8 cellular contexts compared by ENCODE assay signal in the genomic region with DNA sequence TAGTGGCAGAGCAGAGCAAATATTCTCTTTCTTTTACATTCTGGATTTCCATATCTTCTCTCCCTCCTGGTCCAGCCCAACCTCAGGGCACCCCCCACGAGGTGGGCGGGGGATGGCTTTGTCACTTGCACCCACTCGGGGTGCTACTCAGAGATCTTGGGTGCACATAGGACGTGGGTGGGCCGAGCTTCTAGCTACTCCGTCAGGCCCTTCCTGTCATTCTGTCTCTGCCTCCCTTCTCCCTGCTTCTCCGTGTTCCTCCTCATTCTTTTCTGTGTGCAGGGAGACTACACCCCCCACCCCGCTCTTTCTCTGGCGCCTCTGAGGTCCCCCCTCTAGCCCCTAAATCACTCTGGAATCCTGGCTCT. TPM values are rescaled to one million over a fixed set of nuclear protein-coding genes. Genes with fewer than 3 reads are reported as not detected.
DNase-seq lines count a peak whose midpoint lies in the region; ATAC-seq and TF ChIP-seq lines count a peak whose summit lies in the region.

No MANE protein-coding gene starts in this region.

- no peak for TF ChIP-seq POLR2A in sigmoid colon (IDR thresholded peaks at IDR 0.05)

- no peaks in the 10 kb centered on the region for H3K27me3 ChIP-seq in sigmoid colon

- WGBS in sigmoid colon, 2 donors: 58 to 80% methylated on average over 9 of the region's 9 CpGs

- TF ChIP-seq EP300 in sigmoid colon (IDR thresholded peaks at IDR 0.05): no peak

- ATAC-seq in SK-N-SH treated with all-trans-retinoic acid at 6 μM for 48 hours: peak; percentile 60
- no peak for ATAC-seq in mucosa of descending colon
- no peak for ATAC-seq in HG03565 (IDR thresholded peaks at IDR 0.05; ENCODE audit: unreplicated experiment)

- H3K4me3 ChIP-seq in foreskin fibroblast (ENCODE audit: low read depth in 1 of 2, low read length in 2 of 2) (peak overlapping the region; percentile 19 to 47), sigmoid colon (peak overlapping the region; percentile 12 to 44 (median 34)), mucosa of descending colon (no peak overlapping the region)

- intact Hi-C loops in sigmoid colon (cut with DNase I): loop anchor here (2.0 kb wide), 1 partner anchor 16 kb away; no protein-coding TSS in a partner anchor
- intact Hi-C loops in mucosa of descending colon (cut with DNase I, micrococcal nuclease): no loop called here

- H3K4me1 ChIP-seq in sigmoid colon: peaks cover 0 to 52% (median 43%) of the 10 kb centered on the region in 4 donors
- H3K4me1 ChIP-seq in mucosa of descending colon (ENCODE audit: low read depth): peaks cover 5% of the 10 kb centered on the region

- DNase-seq in GM10266 (ENCODE audit: extremely low spot score): peak; percentile 33
- peak in 1 of 2 donors; percentile 21 for DNase-seq in foreskin fibroblast
- DNase-seq in sigmoid colon: no peak
- no peak for DNase-seq in mucosa of descending colon
- no peak for DNase-seq in DMS79 treated with DMSO at 0.1 percent for 48 hours (lab: John Stamatoyannopoulos, UW)
- DNase-seq in middle frontal gyrus (ENCODE audit: extremely low spot score, low spot score): no peak

- H3K36me3 ChIP-seq in sigmoid colon: peaks cover 0 to 36% (median 13%) of the 10 kb centered on the region in 4 donors
- no peaks in the 10 kb centered on the region for H3K36me3 ChIP-seq in mucosa of descending colon (ENCODE audit: low read depth)

- H3K9me3 ChIP-seq in sigmoid colon (no peaks in the 10 kb centered on the region), mucosa of descending colon (no peaks in the 10 kb centered on the region)

- no peak for TF ChIP-seq CTCF in GM10266 (IDR thresholded peaks at IDR 0.05; ENCODE audit: control insufficient read depth, insufficient read depth, low read depth, missing control alignments)
- TF ChIP-seq CTCF in foreskin fibroblast (IDR thresholded peaks at IDR 0.05; ENCODE audit: low read depth, low read length): no peak
- no peak for TF ChIP-seq CTCF in sigmoid colon (IDR thresholded peaks at IDR 0.05)
- TF ChIP-seq CTCF in mucosa of descending colon (IDR thresholded peaks at IDR 0.05): no peak

- peak overlapping the region; percentile 83 to 87 (median 86) for H3K27ac ChIP-seq in sigmoid colon

TF ChIP-seq in SK-N-SH treated with all-trans-retinoic acid at 6 μM for 48 hours, 23 proteins besides CTCF, POLR2A, EP300 and RAD21:
- TF ChIP-seq ZFP3 (CRISPR knock-in tag; IDR thresholded peaks at IDR 0.05): peak; percentile 80
- TF ChIP-seq, protein P1, sequence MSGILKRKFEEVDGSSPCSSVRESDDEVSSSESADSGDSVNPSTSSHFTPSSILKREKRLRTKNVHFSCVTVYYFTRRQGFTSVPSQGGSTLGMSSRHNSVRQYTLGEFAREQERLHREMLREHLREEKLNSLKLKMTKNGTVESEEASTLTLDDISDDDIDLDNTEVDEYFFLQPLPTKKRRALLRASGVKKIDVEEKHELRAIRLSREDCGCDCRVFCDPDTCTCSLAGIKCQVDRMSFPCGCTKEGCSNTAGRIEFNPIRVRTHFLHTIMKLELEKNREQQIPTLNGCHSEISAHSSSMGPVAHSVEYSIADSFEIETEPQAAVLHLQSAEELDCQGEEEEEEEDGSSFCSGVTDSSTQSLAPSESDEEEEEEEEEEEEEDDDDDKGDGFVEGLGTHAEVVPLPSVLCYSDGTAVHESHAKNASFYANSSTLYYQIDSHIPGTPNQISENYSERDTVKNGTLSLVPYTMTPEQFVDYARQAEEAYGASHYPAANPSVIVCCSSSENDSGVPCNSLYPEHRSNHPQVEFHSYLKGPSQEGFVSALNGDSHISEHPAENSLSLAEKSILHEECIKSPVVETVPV (CRISPR knock-in tag; IDR thresholded peaks at IDR 0.05): no peak

RNA-seq across cellular contexts. Expression of gene PCDHGC5, which starts 19.5 kb away (rescaled TPM):
- total RNA-seq in sigmoid colon: 1 to 10 TPM; 1.1 to 5.6 (median 3.6) TPM
- under 1 TPM in 2 of 3 donors, not detected in 1; 0.26 to 0.60 TPM for polyA plus RNA-seq in sigmoid colon
- 1 to 10 TPM in 1 of 3 donors, under 1 TPM in 2; 0.61 to 2.6 (median 0.89) TPM for total RNA-seq in mucosa of descending colon

RNA-seq across cellular contexts. Expression of gene PCDHGC4, which starts 23.6 kb away (rescaled TPM):
- total RNA-seq in sigmoid colon (1 to 10 TPM; 2.5 to 8.6 (median 5.2) TPM), mucosa of descending colon (1 to 10 TPM in 2 of 3 donors, under 1 TPM in 1; 0.75 to 2.6 (median 1.6) TPM)
- under 1 TPM in 1 of 3 donors, not detected in 2; 0.47 TPM for polyA plus RNA-seq in sigmoid colon

RNA-seq across cellular contexts. Expression of gene PCDHGC3, which starts 32.7 kb away (rescaled TPM):
- total RNA-seq in sigmoid colon (10 to 100 TPM; 31.4 to 47.8 (median 39.4) TPM), mucosa of descending colon (10 to 100 TPM; 12.1 to 50.5 (median 24.5) TPM)
- polyA plus RNA-seq in sigmoid colon: 10 to 100 TPM in 2 of 3 donors, 1 to 10 TPM in 1; 5.1 to 24.1 (median 23.4) TPM
